6 cellular contexts compared by ENCODE assay signal in genomic region chr11:102629901-102630300, GRCh38. TPM values are rescaled to one million over a fixed set of nuclear protein-coding genes. Genes with fewer than 3 reads are reported as not detected.
"Had no signal": no experiment of that assay in that cellular context is flagged by ENCODE, and none has a peak within 500 bp of the region (broad histone marks: within the 10 kb centered on the region; RNA-seq: fewer than 3 reads in every experiment).

No MANE protein-coding gene starts in this region.

RNA-seq across cellular contexts. Expression of gene MMP20, which starts 4.8 kb away (rescaled TPM):
- total RNA-seq: HT1080, M059J, NCI-H460, SK-MEL-5, T-cell had no signal
- polyA plus RNA-seq: SK-N-SH had no signal
